ENCODE assay signal across 16 cellular contexts in the genomic region with DNA sequence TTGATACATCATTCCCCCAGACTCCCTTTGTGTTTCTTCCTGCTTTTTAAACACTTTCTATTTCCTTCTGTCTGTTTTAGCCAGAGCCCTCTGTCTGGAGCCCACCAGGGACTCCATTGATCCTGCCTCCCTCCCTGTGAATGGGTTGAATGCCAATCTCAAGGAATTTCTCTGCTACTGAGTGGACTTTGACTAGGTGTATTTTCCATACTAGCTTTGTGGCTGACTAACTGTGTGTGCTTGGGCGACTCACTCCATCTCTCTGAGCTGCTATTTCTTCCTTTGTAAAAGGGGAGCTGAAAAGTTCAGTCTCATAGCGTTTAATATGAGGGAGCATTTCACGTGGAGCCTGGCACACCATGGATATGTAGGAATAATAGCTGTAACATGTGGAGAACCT.
A peak's percentile ranks its signal among the peaks of the same experiment; 100 is the strongest.
DNase-seq lines count a peak whose midpoint lies in the region; ATAC-seq, FAIRE-seq and TF ChIP-seq lines count a peak whose summit lies in the region.
"Had no signal": no experiment of that assay in that cellular context is flagged by ENCODE, and none has a peak within 500 bp of the region (broad histone marks: within the 10 kb centered on the region; RNA-seq: fewer than 3 reads in every experiment).

No MANE protein-coding gene starts in this region.

- no peaks in the 10 kb centered on the region for H3K79me2 ChIP-seq in HepG2 (ENCODE audit: insufficient read depth, low read length)

- POLR2A ChIA-PET in HepG2 (lab: Yijun Ruan, JAX): no interaction called here

- no peak for FAIRE-seq in HepG2 (lab: Jason Lieb, UNC)
- FAIRE-seq in small intestine (lab: Jason Lieb, UNC): no peak
- FAIRE-seq: GM19239, H54 had no signal

- TF ChIP-seq RAD21 in HepG2 (CRISPR knock-in tag; IDR thresholded peaks at IDR 0.05): no peak

- ATAC-seq in HepG2 (peak; percentile 61), right lobe of liver (no peak), HG02852 (IDR thresholded peaks at IDR 0.05; ENCODE audit: unreplicated experiment) (no peak), HG03108 (IDR thresholded peaks at IDR 0.05; ENCODE audit: unreplicated experiment) (no peak)
- ATAC-seq: HCT116 had no signal

- no peak overlapping the region for H3K4me3 ChIP-seq in HepG2 (replicated peaks in 1 of 3; ENCODE audit: insufficient read depth in 1 of 3, low read depth in 2 of 3, low read length in 3 of 3)
- H3K4me3 ChIP-seq in right lobe of liver: no peak overlapping the region
- H3K4me3 ChIP-seq in small intestine (ENCODE audit: low read depth in 1 of 2, low read length in 2 of 2): no peak overlapping the region

- intact Hi-C loops in HepG2 (cut with micrococcal nuclease; ENCODE audit: unreplicated experiment): no loop called here
- intact Hi-C loops in right lobe of liver (cut with DNase I): no loop called here

- peak; percentile 44 for DNase-seq in HepG2 (ENCODE audit: low spot score)
- no peak for DNase-seq in right lobe of liver
- peak; percentile 13 for DNase-seq in ecto neural progenitor cell (ENCODE audit: low spot score)
- DNase-seq in islet precursor cell: peak; percentile 17
- DNase-seq in small intestine: peak; percentile 8
- no peak for DNase-seq in superior temporal gyrus (ENCODE audit: extremely low spot score)
- DNase-seq: CD8-positive, alpha-beta memory T cell; DND-41; GF-D8 had no signal

- H3K4me2 ChIP-seq in HepG2 (ENCODE audit: low read depth, low read length): no peak overlapping the region

- H3K9ac ChIP-seq in HepG2 (ENCODE audit: insufficient read depth, low read depth, low read length): no peak overlapping the region

- no peaks in the 10 kb centered on the region for H3K27me3 ChIP-seq in HepG2 (ENCODE audit: control insufficient read depth in 1 of 2, insufficient read depth in 2 of 2, low read length in 2 of 2)
- no peaks in the 10 kb centered on the region for H3K27me3 ChIP-seq in right lobe of liver
- no peaks in the 10 kb centered on the region for H3K27me3 ChIP-seq in small intestine (ENCODE audit: control insufficient read depth in 2 of 2, insufficient read depth in 2 of 2, low read length in 2 of 2)

- WGBS in HepG2 (ENCODE audit: low lambda C conversion rate): 82% methylated on average over 3 of the region's 3 CpGs
- 94% methylated on average over 3 of the region's 3 CpGs for WGBS in right lobe of liver (ENCODE audit: insufficient coverage, low coverage, low lambda C conversion rate, missing lambda C conversion rate)
- 91 to 95% (median 94%) methylated on average over 3 of the region's 3 CpGs for WGBS in small intestine, 3 donors

- H3K36me3 ChIP-seq in HepG2 (replicated peaks in 1 of 2; ENCODE audit: control insufficient read depth in 1 of 2, insufficient read depth in 2 of 2, low read length in 2 of 2) (peaks cover 8 to 32% of the 10 kb centered on the region in 2 experiments), right lobe of liver (peaks cover 0 to 12% (median 0%) of the 10 kb centered on the region in 4 donors), small intestine (ENCODE audit: control insufficient read depth in 2 of 2, insufficient read depth in 2 of 2, low read length in 2 of 2) (no peaks in the 10 kb centered on the region)

- CTCF ChIA-PET in HepG2 (lab: Yijun Ruan, JAX; ENCODE audit: low intra/inter-chr PET ratio, low total read pairs): no interaction called here

- H3K9me3 ChIP-seq in HepG2 (ENCODE audit: low read length) (no peaks in the 10 kb centered on the region), right lobe of liver (no peaks in the 10 kb centered on the region), small intestine (ENCODE audit: control insufficient read depth, low read depth) (no peaks in the 10 kb centered on the region)
- H3K9me3 ChIP-seq: Caco-2 had no signal

- in situ Hi-C loops in HepG2 (cut with HindIII; ENCODE audit: extremely low pct_ligation_motif_present, low pct_unique_long_range_greater_than_20kb): no loop called here

- no peak overlapping the region for H2AFZ ChIP-seq in HepG2 (ENCODE audit: low read length)

- no peak for TF ChIP-seq CTCF in HepG2 (CRISPR knock-in tag; IDR thresholded peaks at IDR 0.05)
- TF ChIP-seq CTCF in right lobe of liver (IDR thresholded peaks at IDR 0.05): no peak

- TF ChIP-seq POLR2A in HepG2 (IDR thresholded peaks at IDR 0.05; ENCODE audit: insufficient read depth in 1 of 2, low read depth in 2 of 2, low read length in 2 of 2) (no peak), right lobe of liver (IDR thresholded peaks at IDR 0.05) (no peak)

- H4K20me1 ChIP-seq in HepG2 (ENCODE audit: insufficient read depth, low read length): 0 out of 2 replicates have a peak, but pooled peaks cover 4% of the 10 kb centered on the region

- no peak overlapping the region for H3K27ac ChIP-seq in HepG2 (ENCODE audit: extremely low read length, insufficient read depth, low read length)
- H3K27ac ChIP-seq in right lobe of liver: no peak overlapping the region
- H3K27ac ChIP-seq in small intestine (ENCODE audit: low read depth in 1 of 2, low read length in 1 of 2): no peak overlapping the region
- H3K27ac ChIP-seq: 22Rv1 had no signal

- BruUV-seq in HepG2 (replicated peaks; lab: Mats Ljungman, UMichigan): no TSS peak

- TF ChIP-seq EP300 in HepG2 (IDR thresholded peaks at IDR 0.05; ENCODE audit: low read depth in 2 of 2, low read length in 2 of 2): no peak
- TF ChIP-seq EP300 in HepG2 (CRISPR knock-in tag; IDR thresholded peaks at IDR 0.05; ENCODE audit: borderline replicate concordance): no peak

- H3K4me1 ChIP-seq in HepG2 (ENCODE audit: insufficient read depth, low read length) (peaks cover 19% of the 10 kb centered on the region), right lobe of liver (no peaks in the 10 kb centered on the region), small intestine (ENCODE audit: control insufficient read depth in 2 of 2, insufficient read depth in 1 of 2, low read depth in 1 of 2, low read length in 1 of 2) (peaks cover 0 to 2% of the 10 kb centered on the region in 2 donors)

TF ChIP-seq in HepG2, 621 proteins besides CTCF, POLR2A, EP300 and RAD21:
- TF ChIP-seq FOSL2 (CRISPR knock-in tag; IDR thresholded peaks at IDR 0.05) (peak; percentile 15; the same call in 1 of the 2 replicates), ZNF768 (CRISPR knock-in tag; IDR thresholded peaks at IDR 0.05) (peak; percentile 66; the same call in 1 of the 2 replicates), ZNF30 (CRISPR knock-in tag; IDR thresholded peaks at IDR 0.05) (no peak), ZNF629 (CRISPR knock-in tag; conservative IDR thresholded peaks at IDR 0.05) (peak; percentile 65), ZNF263 (CRISPR knock-in tag; IDR thresholded peaks at IDR 0.05) (no peak), HNF4A (CRISPR knock-in tag; IDR thresholded peaks at IDR 0.05) (peak; percentile 14; the same call in 1 of the 2 replicates)
TF ChIP-seq in HepG2: peak in this region for 4.

Comparison
In these comparisons a context has a peak if more than half of its experiments do, and no peak if none do; other contexts are left out.
1. DNase-seq: peak in HepG2 (single experiment), ecto neural progenitor cell (single experiment), islet precursor cell (single experiment) and small intestine (single experiment); none in right lobe of liver (0 of 3) and superior temporal gyrus (single experiment).